Comparison of ENCODE assay signal across 10 cellular contexts in the genomic region with DNA sequence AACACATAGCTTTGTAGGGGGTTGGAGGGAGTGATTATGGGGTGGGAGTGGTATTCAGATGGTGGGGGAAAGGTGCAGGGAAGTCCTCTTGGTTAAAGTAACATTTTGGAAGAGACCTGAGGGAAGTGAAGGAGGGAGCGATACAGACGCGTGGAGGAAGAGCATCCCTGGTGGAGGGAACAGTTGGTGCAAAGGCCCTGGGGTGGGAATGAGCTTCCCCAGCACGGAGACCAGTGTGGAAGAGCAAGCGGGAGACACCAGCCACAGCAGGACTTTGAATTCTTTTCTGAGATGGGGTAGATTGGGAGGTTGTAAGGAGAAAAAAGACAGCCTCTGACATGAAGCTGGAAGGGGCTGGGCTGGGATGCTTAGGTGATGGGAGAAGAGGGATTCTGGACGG. TPM values are rescaled to one million over a fixed set of nuclear protein-coding genes. Genes with fewer than 3 reads are reported as not detected.
DNase-seq lines count a peak whose midpoint lies in the region; ATAC-seq and TF ChIP-seq lines count a peak whose summit lies in the region.
"Had no signal": no experiment of that assay in that cellular context is flagged by ENCODE, and none has a peak within 500 bp of the region (broad histone marks: within the 10 kb centered on the region; RNA-seq: fewer than 3 reads in every experiment).

No MANE protein-coding gene starts in this region.

- intact Hi-C loops in lower lobe of right lung (cut with DNase I), result no loop called here
- intact Hi-C loops in tibial artery (cut with DNase I; ENCODE audit: low total_unique reads), result loop anchor here (2.0 kb wide), 1 partner anchor 54 kb away; no protein-coding TSS in a partner anchor

- peak overlapping the region; percentile 76 for H3K4me3 Mint-ChIP-seq in activated T-cell treated with anti-CD3 and anti-CD28 coated beads, Interleukin-2, amount 50 U/mL, for 4 hours

- H3K4me3 ChIP-seq in astrocyte of the cerebellum (ENCODE audit: low read depth, low read length) (peak overlapping the region; percentile 19), lower lobe of right lung (no peak overlapping the region), tibial artery (peak overlapping the region; percentile 45 to 51)

- TF ChIP-seq CTCF in astrocyte of the cerebellum (IDR thresholded peaks at IDR 0.05; ENCODE audit: low read depth, low read length, missing control alignments), result peak; percentile 11
- TF ChIP-seq CTCF in lower lobe of right lung (IDR thresholded peaks at IDR 0.05), result no peak
- no peak for TF ChIP-seq CTCF in tibial artery (IDR thresholded peaks at IDR 0.05)

- ATAC-seq in activated T-cell treated with anti-CD3 and anti-CD28 coated beads, Interleukin-2, amount 50 U/mL, for 4 hours, result no peak
- no peak for ATAC-seq in lower lobe of right lung

- H3K27me3 Mint-ChIP-seq in activated T-cell treated with anti-CD3 and anti-CD28 coated beads, Interleukin-2, amount 50 U/mL, for 4 hours (ENCODE audit: low read depth), result no peaks in the 10 kb centered on the region

- H3K36me3 ChIP-seq in lower lobe of right lung (peaks cover 23% of the 10 kb centered on the region), tibial artery (no peaks in the 10 kb centered on the region)

- H3K4me1 Mint-ChIP-seq in activated T-cell treated with anti-CD3 and anti-CD28 coated beads, Interleukin-2, amount 50 U/mL, for 4 hours (ENCODE audit: low read depth), result peaks cover 36% of the 10 kb centered on the region

- in situ Hi-C loops in astrocyte of the cerebellum (cut with HindIII; ENCODE audit: low sequenced_read_pairs), result no loop called here

- H3K27ac ChIP-seq in lower lobe of right lung, result peak overlapping the region; percentile 54
- peak overlapping the region; percentile 90 to 91 for H3K27ac ChIP-seq in tibial artery

- H3K4me1 ChIP-seq in lower lobe of right lung (peaks cover 84% of the 10 kb centered on the region), tibial artery (peaks cover 0 to 97% (median 76%) of the 10 kb centered on the region in 4 donors)

- H3K9me3 ChIP-seq in lower lobe of right lung (no peaks in the 10 kb centered on the region), tibial artery (no peaks in the 10 kb centered on the region)

- no peaks in the 10 kb centered on the region for H3K27me3 ChIP-seq in lower lobe of right lung (ENCODE audit: low read depth)
- no peaks in the 10 kb centered on the region for H3K27me3 ChIP-seq in tibial artery

- no peak for DNase-seq in activated T-cell treated with anti-CD3 and anti-CD28 coated beads, Interleukin-2, amount 50 U/mL, for 4 hours
- no peak for DNase-seq in activated T-cell treated with anti-CD3 and anti-CD28 coated beads, Interleukin-2, amount 50 U/mL, for 48 hours
- DNase-seq in astrocyte of the cerebellum (ENCODE audit: low read depth), result no peak
- no peak for DNase-seq in lower lobe of right lung
- no peak for DNase-seq in tibial artery
- no peak for DNase-seq in NCI-H1694 treated with DMSO at 0.1 percent for 48 hours (lab: John Stamatoyannopoulos, UW)
- no peak for DNase-seq in Ammon's horn (ENCODE audit: low spot score)
- DNase-seq in T-helper 9 cell, result no peak
- DNase-seq: cerebellar nuclear complex had no signal

- H3K36me3 Mint-ChIP-seq in activated T-cell treated with anti-CD3 and anti-CD28 coated beads, Interleukin-2, amount 50 U/mL, for 4 hours (ENCODE audit: insufficient read depth), result peaks cover 4% of the 10 kb centered on the region

- no peaks in the 10 kb centered on the region for H3K9me3 Mint-ChIP-seq in activated T-cell treated with anti-CD3 and anti-CD28 coated beads, Interleukin-2, amount 50 U/mL, for 4 hours

RNA-seq across cellular contexts. Expression of a gene that starts 23.5 kb away (rescaled TPM):
- 10 to 100 TPM; 60.4 to 72.6 (median 69.9) TPM for total RNA-seq in activated T-cell treated with anti-CD3 and anti-CD28 coated beads, Interleukin-2, amount 50 U/mL, for 4 hours
- total RNA-seq in lower lobe of right lung, result 135 TPM

RNA-seq across cellular contexts. Expression of a gene that starts 49.4 kb away (rescaled TPM):
- total RNA-seq in activated T-cell treated with anti-CD3 and anti-CD28 coated beads, Interleukin-2, amount 50 U/mL, for 4 hours, result not detected
- not detected for total RNA-seq in lower lobe of right lung
- total RNA-seq: lung microvascular endothelial cell had no signal
